ENCODE assay signal across 8 cellular contexts in the genomic region with DNA sequence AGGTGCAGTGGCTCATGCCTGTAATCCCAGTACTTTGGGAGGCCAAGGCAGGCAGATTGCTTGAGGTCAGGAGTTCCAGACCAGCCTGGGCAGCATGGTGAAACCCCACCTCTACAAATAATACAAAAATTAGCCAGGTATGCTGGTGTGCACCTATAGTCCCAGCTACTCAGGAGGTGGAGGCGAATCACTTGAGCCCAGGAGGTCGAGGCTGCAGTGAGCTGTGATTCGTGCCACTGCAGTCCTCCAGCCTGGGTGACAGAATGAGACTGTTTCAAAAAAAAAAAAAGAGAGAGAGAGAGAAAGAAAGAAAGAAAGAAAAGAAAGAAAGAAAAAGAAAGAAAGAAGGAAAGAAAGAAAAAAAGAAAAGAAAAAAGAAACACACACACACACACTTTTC. TPM values are rescaled to one million over a fixed set of nuclear protein-coding genes. Genes with fewer than 3 reads are reported as not detected.
A peak's percentile ranks its signal among the peaks of the same experiment; 100 is the strongest.
DNase-seq lines count a peak whose midpoint lies in the region; ATAC-seq lines count a peak whose summit lies in the region.
"Not testable (repeated sequence)": the region's sequence is repeated elsewhere in the genome, so short reads cannot be mapped to it uniquely, and the experiment has no call there.

No MANE protein-coding gene starts in this region.

- peaks cover 24% of the 10 kb centered on the region for H3K4me1 Mint-ChIP-seq in T-helper 17 cell
- peaks cover 29% of the 10 kb centered on the region for H3K4me1 Mint-ChIP-seq in activated T-cell treated with anti-CD3 and anti-CD28 coated beads, Interleukin-2, amount 50 U/mL, for 72 hours (ENCODE audit: low read depth)
- H3K4me1 Mint-ChIP-seq in activated T-helper 17 cell treated with anti-CD3 and anti-CD28 coated beads, Interleukin-2, amount 50 U/mL, for 72 hours, result peaks cover 26% of the 10 kb centered on the region
- peaks cover 23% of the 10 kb centered on the region for H3K4me1 Mint-ChIP-seq in activated naive CD8-positive, alpha-beta T cell (ENCODE audit: low read depth)
- peaks cover 43% of the 10 kb centered on the region for H3K4me1 Mint-ChIP-seq in dendritic cell treated with granulocyte-macrophage colony-stimulating factor and Interleukin-4, amounts not matched to agents 40 ng/mL and 50 ng/mL, for 4 days (ENCODE audit: low read depth)
- peaks cover 31 to 33% of the 10 kb centered on the region in 2 donors for H3K4me1 Mint-ChIP-seq in natural killer cell treated with Interleukin-12 subunit alpha and Interleukin-12 subunit beta and Interleukin-15 and Interleukin-18, amount 100 ng/mL, for 72 hours (ENCODE audit: low read depth in 2 of 2)
- peaks cover 29% of the 10 kb centered on the region for H3K4me1 Mint-ChIP-seq in stimulated activated effector memory CD8-positive, alpha-beta T cell treated with anti-CD3 and anti-CD28 coated beads, Interleukin-12 subunit alpha, Interleukin-12 subunit beta, amount 100 ng/mL, for 72 hours

- ATAC-seq in T-helper 17 cell; activated T-cell treated with anti-CD3 and anti-CD28 coated beads, Interleukin-2, amount 50 U/mL, for 72 hours (replicated peaks in 1 of 2); natural killer cell treated with Interleukin-12 subunit alpha and Interleukin-12 subunit beta and Interleukin-15 and Interleukin-18, amount 100 ng/mL, for 72 hours: not testable (repeated sequence)
- peak; percentile 59 for ATAC-seq in activated T-helper 17 cell treated with anti-CD3 and anti-CD28 coated beads, Interleukin-2, amount 50 U/mL, for 72 hours (replicated peaks)
- ATAC-seq in stimulated activated effector memory CD8-positive, alpha-beta T cell treated with anti-CD3 and anti-CD28 coated beads, Interleukin-12 subunit alpha, Interleukin-12 subunit beta, amount 100 ng/mL, for 72 hours, result peak; percentile 62
- peak; percentile 19 for ATAC-seq in stimulated activated naive CD8-positive, alpha-beta T cell treated with anti-CD3 and anti-CD28 coated beads, Interleukin-15, Interleukin-2, amounts not matched to agents 100 U/mL and 50 U/mL, for 24 hours

- peaks cover 18% of the 10 kb centered on the region for H3K36me3 Mint-ChIP-seq in T-helper 17 cell (ENCODE audit: low read depth)
- H3K36me3 Mint-ChIP-seq in activated T-cell treated with anti-CD3 and anti-CD28 coated beads, Interleukin-2, amount 50 U/mL, for 72 hours (ENCODE audit: insufficient read depth in 2 of 2); activated T-helper 17 cell treated with anti-CD3 and anti-CD28 coated beads, Interleukin-2, amount 50 U/mL, for 72 hours (ENCODE audit: low read depth); natural killer cell treated with Interleukin-12 subunit alpha and Interleukin-12 subunit beta and Interleukin-15 and Interleukin-18, amount 100 ng/mL, for 72 hours; stimulated activated effector memory CD8-positive, alpha-beta T cell treated with anti-CD3 and anti-CD28 coated beads, Interleukin-12 subunit alpha, Interleukin-12 subunit beta, amount 100 ng/mL, for 72 hours: not testable (repeated sequence)
- peaks cover 18% of the 10 kb centered on the region for H3K36me3 Mint-ChIP-seq in activated naive CD8-positive, alpha-beta T cell
- peaks cover 11% of the 10 kb centered on the region for H3K36me3 Mint-ChIP-seq in dendritic cell treated with granulocyte-macrophage colony-stimulating factor and Interleukin-4, amounts not matched to agents 40 ng/mL and 50 ng/mL, for 4 days (ENCODE audit: low read depth)

- H3K27me3 Mint-ChIP-seq in T-helper 17 cell; activated T-cell treated with anti-CD3 and anti-CD28 coated beads, Interleukin-2, amount 50 U/mL, for 72 hours (ENCODE audit: low read depth); activated T-helper 17 cell treated with anti-CD3 and anti-CD28 coated beads, Interleukin-2, amount 50 U/mL, for 72 hours; activated naive CD8-positive, alpha-beta T cell; dendritic cell treated with granulocyte-macrophage colony-stimulating factor and Interleukin-4, amounts not matched to agents 40 ng/mL and 50 ng/mL, for 4 days; natural killer cell treated with Interleukin-12 subunit alpha and Interleukin-12 subunit beta and Interleukin-15 and Interleukin-18, amount 100 ng/mL, for 72 hours: not testable (repeated sequence)

- H3K27ac Mint-ChIP-seq in T-helper 17 cell, result peak overlapping the region; percentile 71
- H3K27ac Mint-ChIP-seq in activated T-cell treated with anti-CD3 and anti-CD28 coated beads, Interleukin-2, amount 50 U/mL, for 72 hours, result peak overlapping the region; percentile 56
- H3K27ac Mint-ChIP-seq in activated T-helper 17 cell treated with anti-CD3 and anti-CD28 coated beads, Interleukin-2, amount 50 U/mL, for 72 hours, result peak overlapping the region; percentile 56
- peak overlapping the region; percentile 16 for H3K27ac Mint-ChIP-seq in activated naive CD8-positive, alpha-beta T cell
- peak overlapping the region; percentile 62 for H3K27ac Mint-ChIP-seq in dendritic cell treated with granulocyte-macrophage colony-stimulating factor and Interleukin-4, amounts not matched to agents 40 ng/mL and 50 ng/mL, for 4 days
- H3K27ac Mint-ChIP-seq in natural killer cell treated with Interleukin-12 subunit alpha and Interleukin-12 subunit beta and Interleukin-15 and Interleukin-18, amount 100 ng/mL, for 72 hours, result peak overlapping the region; percentile 35 to 85
- H3K27ac Mint-ChIP-seq in stimulated activated effector memory CD8-positive, alpha-beta T cell treated with anti-CD3 and anti-CD28 coated beads, Interleukin-12 subunit alpha, Interleukin-12 subunit beta, amount 100 ng/mL, for 72 hours, result peak overlapping the region; percentile 59

- H3K9me3 Mint-ChIP-seq in activated T-cell treated with anti-CD3 and anti-CD28 coated beads, Interleukin-2, amount 50 U/mL, for 72 hours; activated T-helper 17 cell treated with anti-CD3 and anti-CD28 coated beads, Interleukin-2, amount 50 U/mL, for 72 hours; activated naive CD8-positive, alpha-beta T cell (ENCODE audit: low read depth); dendritic cell treated with granulocyte-macrophage colony-stimulating factor and Interleukin-4, amounts not matched to agents 40 ng/mL and 50 ng/mL, for 4 days; natural killer cell treated with Interleukin-12 subunit alpha and Interleukin-12 subunit beta and Interleukin-15 and Interleukin-18, amount 100 ng/mL, for 72 hours; stimulated activated effector memory CD8-positive, alpha-beta T cell treated with anti-CD3 and anti-CD28 coated beads, Interleukin-12 subunit alpha, Interleukin-12 subunit beta, amount 100 ng/mL, for 72 hours: not testable (repeated sequence)

- not testable (repeated sequence) for H3K4me3 Mint-ChIP-seq in T-helper 17 cell; activated T-cell treated with anti-CD3 and anti-CD28 coated beads, Interleukin-2, amount 50 U/mL, for 72 hours; activated naive CD8-positive, alpha-beta T cell; dendritic cell treated with granulocyte-macrophage colony-stimulating factor and Interleukin-4, amounts not matched to agents 40 ng/mL and 50 ng/mL, for 4 days
- peak overlapping the region; percentile 36 for H3K4me3 Mint-ChIP-seq in activated T-helper 17 cell treated with anti-CD3 and anti-CD28 coated beads, Interleukin-2, amount 50 U/mL, for 72 hours
- H3K4me3 Mint-ChIP-seq in natural killer cell treated with Interleukin-12 subunit alpha and Interleukin-12 subunit beta and Interleukin-15 and Interleukin-18, amount 100 ng/mL, for 72 hours, result peak overlapping the region; percentile 2
- H3K4me3 Mint-ChIP-seq in stimulated activated effector memory CD8-positive, alpha-beta T cell treated with anti-CD3 and anti-CD28 coated beads, Interleukin-12 subunit alpha, Interleukin-12 subunit beta, amount 100 ng/mL, for 72 hours, result peak overlapping the region; percentile 0

- DNase-seq in T-helper 17 cell; activated T-cell treated with anti-CD3 and anti-CD28 coated beads, Interleukin-2, amount 50 U/mL, for 72 hours; natural killer cell treated with Interleukin-12 subunit alpha and Interleukin-12 subunit beta and Interleukin-15 and Interleukin-18, amount 100 ng/mL, for 72 hours (ENCODE audit: low spot score); stimulated activated effector memory CD8-positive, alpha-beta T cell treated with anti-CD3 and anti-CD28 coated beads, Interleukin-12 subunit alpha, Interleukin-12 subunit beta, amount 100 ng/mL, for 72 hours (ENCODE audit: low spot score in 2 of 2); stimulated activated naive CD8-positive, alpha-beta T cell treated with anti-CD3 and anti-CD28 coated beads, Interleukin-15, Interleukin-2, amounts not matched to agents 100 U/mL and 50 U/mL, for 24 hours: not testable (repeated sequence)

- intact Hi-C loops in dendritic cell treated with granulocyte-macrophage colony-stimulating factor and Interleukin-4, amounts not matched to agents 40 ng/mL and 50 ng/mL, for 4 days (cut with micrococcal nuclease), result loop anchor here (5.0 kb wide), 1 partner anchor 34 kb away; no protein-coding TSS in a partner anchor

- H3K9me3 ChIP-seq in T-helper 17 cell (ENCODE audit: control insufficient read depth, low read length, poor library complexity, severe bottlenecking), result not testable (repeated sequence)

RNA-seq across cellular contexts. Expression of a gene that starts 39.1 kb away (rescaled TPM):
- 100 to 1,000 TPM; 115 to 117 TPM for total RNA-seq in T-helper 17 cell
- total RNA-seq in activated T-cell treated with anti-CD3 and anti-CD28 coated beads, Interleukin-2, amount 50 U/mL, for 72 hours, result 100 to 1,000 TPM; 325 to 349 TPM
- 100 to 1,000 TPM; 295 to 386 TPM for total RNA-seq in activated T-helper 17 cell treated with anti-CD3 and anti-CD28 coated beads, Interleukin-2, amount 50 U/mL, for 72 hours
- total RNA-seq in natural killer cell treated with Interleukin-12 subunit alpha and Interleukin-12 subunit beta and Interleukin-15 and Interleukin-18, amount 100 ng/mL, for 72 hours, result 100 to 1,000 TPM; 464 to 704 TPM

Comparison
In these comparisons a context has a peak if more than half of its experiments do, and no peak if none do; other contexts are left out.
1. H3K27ac Mint-ChIP-seq: peak in every context shown above with its lines; median percentile 71 in T-helper 17 cell; 62 in dendritic cell treated with granulocyte-macrophage colony-stimulating factor and Interleukin-4, amounts not matched to agents 40 ng/mL and 50 ng/mL, for 4 days; 60 in natural killer cell treated with Interleukin-12 subunit alpha and Interleukin-12 subunit beta and Interleukin-15 and Interleukin-18, amount 100 ng/mL, for 72 hours; 59 in stimulated activated effector memory CD8-positive, alpha-beta T cell treated with anti-CD3 and anti-CD28 coated beads, Interleukin-12 subunit alpha, Interleukin-12 subunit beta, amount 100 ng/mL, for 72 hours; 56 in activated T-cell treated with anti-CD3 and anti-CD28 coated beads, Interleukin-2, amount 50 U/mL, for 72 hours; 56 in activated T-helper 17 cell treated with anti-CD3 and anti-CD28 coated beads, Interleukin-2, amount 50 U/mL, for 72 hours; 16 in activated naive CD8-positive, alpha-beta T cell.